Comparison of ENCODE assay signal across 27 cellular contexts in the genomic region with DNA sequence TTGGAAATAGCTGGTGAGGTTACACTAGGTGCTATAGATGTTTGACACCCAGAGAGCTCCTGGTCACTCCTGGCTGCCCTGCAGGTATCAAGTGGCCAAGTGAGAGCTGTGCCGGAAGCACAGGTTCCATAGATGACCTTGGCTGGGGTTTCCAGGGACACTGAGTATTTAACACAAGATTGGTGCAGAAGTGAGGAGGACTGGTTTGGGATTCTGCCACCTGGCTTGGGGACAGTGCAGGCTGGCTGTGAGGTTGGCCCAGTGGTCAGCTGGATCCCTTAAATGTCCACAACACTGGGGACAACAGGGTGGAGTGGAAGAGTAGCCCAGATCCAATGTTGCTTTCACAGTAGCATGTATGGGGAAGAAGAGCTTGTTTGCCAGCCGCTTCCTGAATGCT. TPM values are rescaled to one million over a fixed set of nuclear protein-coding genes. Genes with fewer than 3 reads are reported as not detected.
"Had no signal": no experiment of that assay in that cellular context is flagged by ENCODE, and none has a peak within 500 bp of the region (broad histone marks: within the 10 kb centered on the region; RNA-seq: fewer than 3 reads in every experiment).

No MANE protein-coding gene starts in this region.

- H3K27ac ChIP-seq: adrenal gland, breast epithelium, VCaP had no signal

- H3K27ac Mint-ChIP-seq: activated CD4-positive, alpha-beta memory T cell treated with anti-CD3 and anti-CD28 coated beads for 36 hours; activated CD4-positive, alpha-beta T cell treated with anti-CD3 and anti-CD28 coated beads, Interleukin-2, amount 10 ng/mL, durations not matched to agents 7 days and 5 days; activated naive CD4-positive, alpha-beta T cell treated with anti-CD3 and anti-CD28 coated beads, Interleukin-2, amount 10 ng/mL, durations not matched to agents 7 days and 5 days; activated naive CD8-positive, alpha-beta T cell treated with anti-CD3 and anti-CD28 coated beads, Interleukin-2, amount 10 ng/mL, durations not matched to agents 7 days and 5 days; activated T-helper 17 cell treated with anti-CD3 and anti-CD28 coated beads, Interleukin-2, amount 50 U/mL, for 72 hours; T-helper 17 cell had no signal

- H3K36me3 Mint-ChIP-seq: activated CD4-positive, alpha-beta memory T cell treated with anti-CD3 and anti-CD28 coated beads for 36 hours; activated naive CD4-positive, alpha-beta T cell treated with anti-CD3 and anti-CD28 coated beads, Interleukin-2, amount 10 ng/mL, durations not matched to agents 7 days and 5 days; activated naive CD8-positive, alpha-beta T cell treated with anti-CD3 and anti-CD28 coated beads, Interleukin-2, amount 10 ng/mL, durations not matched to agents 7 days and 5 days had no signal

- H3K4me3 Mint-ChIP-seq: activated CD4-positive, alpha-beta memory T cell treated with anti-CD3 and anti-CD28 coated beads for 36 hours; activated CD4-positive, alpha-beta T cell treated with anti-CD3 and anti-CD28 coated beads, Interleukin-2, amount 10 ng/mL, durations not matched to agents 7 days and 5 days; activated naive CD4-positive, alpha-beta T cell treated with anti-CD3 and anti-CD28 coated beads, Interleukin-2, amount 10 ng/mL, durations not matched to agents 7 days and 5 days; activated naive CD8-positive, alpha-beta T cell treated with anti-CD3 and anti-CD28 coated beads, Interleukin-2, amount 10 ng/mL, durations not matched to agents 7 days and 5 days; activated T-helper 17 cell treated with anti-CD3 and anti-CD28 coated beads, Interleukin-2, amount 50 U/mL, for 72 hours; T-helper 17 cell had no signal

- H3K4me1 ChIP-seq: breast epithelium had no signal

- H3K4me3 ChIP-seq: adrenal gland, breast epithelium had no signal

- DNase-seq: activated CD4-positive, alpha-beta memory T cell treated with anti-CD3 and anti-CD28 coated beads for 36 hours; activated CD4-positive, alpha-beta T cell treated with anti-CD3 and anti-CD28 coated beads, Interleukin-2, amount 10 ng/mL, durations not matched to agents 7 days and 5 days; activated CD4-positive, CD25-positive, alpha-beta regulatory T cell; activated CD8-positive, alpha-beta memory T cell treated with anti-CD3 and anti-CD28 coated beads for 24 hours; activated gamma-delta T cell; activated naive CD4-positive, alpha-beta T cell treated with anti-CD3 and anti-CD28 coated beads, Interleukin-2, amount 10 ng/mL, durations not matched to agents 7 days and 5 days; activated naive CD8-positive, alpha-beta T cell treated with anti-CD3 and anti-CD28 coated beads, Interleukin-2, amount 10 ng/mL, durations not matched to agents 7 days and 5 days; activated T-cell treated with anti-CD3 and anti-CD28 coated beads for 4 hours; activated T-cell treated with anti-CD3 and anti-CD28 coated beads, Interleukin-2, amount 50 U/mL, for 48 hours; adrenal gland; anterior cingulate cortex; caudate nucleus; Kasumi-1; NCI-H1105 treated with DMSO at 0.1 percent for 48 hours; NCI-H146; NCI-H187 treated with DMSO at 0.1 percent for 48 hours; NCI-H2081 treated with DMSO at 0.1 percent for 48 hours; NCI-H446; NCI-H524; SIG-M5; T-helper 17 cell; T-helper 9 cell had no signal

- H3K9me3 ChIP-seq: adrenal gland, breast epithelium had no signal

- H3K36me3 ChIP-seq: adrenal gland, breast epithelium had no signal

- H3K9me3 Mint-ChIP-seq: activated CD4-positive, alpha-beta memory T cell treated with anti-CD3 and anti-CD28 coated beads for 36 hours; activated CD4-positive, alpha-beta T cell treated with anti-CD3 and anti-CD28 coated beads, Interleukin-2, amount 10 ng/mL, durations not matched to agents 7 days and 5 days; activated naive CD4-positive, alpha-beta T cell treated with anti-CD3 and anti-CD28 coated beads, Interleukin-2, amount 10 ng/mL, durations not matched to agents 7 days and 5 days; activated naive CD8-positive, alpha-beta T cell treated with anti-CD3 and anti-CD28 coated beads, Interleukin-2, amount 10 ng/mL, durations not matched to agents 7 days and 5 days; activated T-helper 17 cell treated with anti-CD3 and anti-CD28 coated beads, Interleukin-2, amount 50 U/mL, for 72 hours had no signal

- ATAC-seq: activated T-helper 17 cell treated with anti-CD3 and anti-CD28 coated beads, Interleukin-2, amount 50 U/mL, for 72 hours; T-helper 17 cell had no signal

RNA-seq across cellular contexts. Expression of a gene that starts 5.3 kb away (rescaled TPM):
- total RNA-seq: activated CD4-positive, alpha-beta memory T cell treated with anti-CD3 and anti-CD28 coated beads for 36 hours; activated CD4-positive, alpha-beta T cell treated with anti-CD3 and anti-CD28 coated beads, Interleukin-2, amount 10 ng/mL, durations not matched to agents 7 days and 5 days; activated T-helper 17 cell treated with anti-CD3 and anti-CD28 coated beads, Interleukin-2, amount 50 U/mL, for 72 hours; OCI-LY7; RPMI7951 had no signal

RNA-seq across cellular contexts. Expression of a gene that starts 48.4 kb away (rescaled TPM):
- total RNA-seq: activated CD4-positive, alpha-beta T cell treated with anti-CD3 and anti-CD28 coated beads, Interleukin-2, amount 10 ng/mL, durations not matched to agents 7 days and 5 days; activated naive CD8-positive, alpha-beta T cell treated with anti-CD3 and anti-CD28 coated beads, Interleukin-2, amount 10 ng/mL, durations not matched to agents 7 days and 5 days; OCI-LY7; RPMI7951; T-helper 17 cell had no signal
